ENCODE assay signal across 8 cellular contexts in genomic region chr13:46607768-46608553, GRCh38. TPM values are rescaled to one million over a fixed set of nuclear protein-coding genes. Genes with fewer than 3 reads are reported as not detected.
DNase-seq lines count a peak whose midpoint lies in the region; ATAC-seq, FAIRE-seq and TF ChIP-seq lines count a peak whose summit lies in the region.
"Had no signal": no experiment of that assay in that cellular context is flagged by ENCODE, and none has a peak within 500 bp of the region (broad histone marks: within the 10 kb centered on the region; RNA-seq: fewer than 3 reads in every experiment).

No MANE protein-coding gene starts in this region.

- no peak overlapping the region for H2AFZ ChIP-seq in GM12878 (ENCODE audit: control insufficient read depth, low read depth, low read length)

- DNase-seq in GM12878 (ENCODE audit: low read depth, low spot score) (no peak), sciatic nerve (ENCODE audit: low spot score) (no peak), globus pallidus (ENCODE audit: low spot score) (no peak), MV-4-11 (lab: John Stamatoyannopoulos, UW) (no peak)
- no peak for DNase-seq in activated effector memory CD4-positive, alpha-beta T cell treated with anti-CD3 and anti-CD28 coated beads, Interleukin-2, amount 50 U/mL, for 16 hours

- peak overlapping the region; percentile 38; the same call in 1 of the 2 replicates for H3K4me2 ChIP-seq in GM12878 (ENCODE audit: control insufficient read depth, insufficient read depth)

- H3K4me3 ChIP-seq in GM12878, result no peak overlapping the region

- no peak for TF ChIP-seq POLR2A in GM12878 (IDR thresholded peaks at IDR 0.05; ENCODE audit: low read depth, low read length)

- CTCF ChIA-PET in GM12878 (lab: Yijun Ruan, JAX), result interaction anchor here (0.8 to 3.2 kb wide), 8 partner anchors 16 to 113 kb away, joined by 3 to 12 read pairs (median 3); no protein-coding TSS in a partner anchor

- in situ Hi-C loops in GM12878 (cut with MboI), result no loop called here

- BruUV-seq in GM12878 (replicated peaks; lab: Mats Ljungman, UMichigan), result no TSS peak

- H3K9ac ChIP-seq in GM12878 (ENCODE audit: control insufficient read depth, insufficient read depth, low read length), result no peak overlapping the region

- RAD21 ChIA-PET in GM12878 (lab: Charles Lee; ENCODE audit: unreplicated experiment), result interaction anchor here (0.7 to 3.9 kb wide), 10 partner anchors 12 to 54 kb away, joined by 3 to 22 read pairs (median 6); no protein-coding TSS in a partner anchor

- no peaks in the 10 kb centered on the region for H3K27me3 ChIP-seq in GM12878 (replicated peaks in 1 of 2; ENCODE audit: control insufficient read depth in 2 of 2, insufficient read depth in 2 of 2, low read length in 1 of 2)

- ATAC-seq in GM18909 (IDR thresholded peaks at IDR 0.05; ENCODE audit: poor library complexity, unreplicated experiment) (peak; percentile 55), HG02798 (IDR thresholded peaks at IDR 0.05; ENCODE audit: poor library complexity, unreplicated experiment) (peak; percentile 47), GM12878 (peak; percentile 55), sciatic nerve (peak; percentile 30)

- peaks cover 99% of the 10 kb centered on the region for H3K79me2 ChIP-seq in GM12878 (ENCODE audit: control insufficient read depth, insufficient read depth, low read length)

- WGBS in GM12878 (ENCODE audit: insufficient coverage, insufficient replicate concordance, low lambda C conversion rate, missing lambda C conversion rate), result 48% methylated on average over 9 of the region's 9 CpGs

- no peaks in the 10 kb centered on the region for H3K9me3 ChIP-seq in GM12878 (replicated peaks; ENCODE audit: control insufficient read depth, insufficient read depth, low read length)

- no peak for TF ChIP-seq EP300 in GM12878 (IDR thresholded peaks at IDR 0.05; ENCODE audit: borderline replicate concordance in 1 of 2, control insufficient read depth in 1 of 2, low read depth in 2 of 2, low read length in 2 of 2)

- POLR2A ChIA-PET in GM12878 (lab: Charles Lee), result interaction anchor here (1.0 to 3.6 kb wide), 8 partner anchors 10 to 59 kb away, joined by 3 to 20 read pairs (median 6); no protein-coding TSS in a partner anchor

- no peak for TF ChIP-seq RAD21 in GM12878 (IDR thresholded peaks at IDR 0.05; ENCODE audit: insufficient read depth, low read depth, low read length)

- no peaks in the 10 kb centered on the region; a peak in 1 of 4 replicates for H3K36me3 ChIP-seq in GM12878 (ENCODE audit: control insufficient read depth in 2 of 2, insufficient read depth in 2 of 2, low read length in 1 of 2)

- intact Hi-C loops in GM12878 (cut with micrococcal nuclease; ENCODE audit: unreplicated experiment), result loop anchor here (5.0 kb wide), 1 partner anchor 59 kb away; no protein-coding TSS in a partner anchor
- intact Hi-C loops in sciatic nerve (cut with DNase I), result no loop called here

- H4K20me1 ChIP-seq in GM12878 (ENCODE audit: control insufficient read depth, insufficient read depth), result no peaks in the 10 kb centered on the region

- H3K27ac ChIP-seq in GM12878 (ENCODE audit: control insufficient read depth, insufficient read depth), result peak overlapping the region; percentile 85

- FAIRE-seq in GM12878 (lab: Jason Lieb, UNC), result no peak
- FAIRE-seq: islet of Langerhans had no signal

- SMC1A ChIA-PET in GM12878 (lab: Charles Lee; ENCODE audit: uncharacterized antibody, unreplicated experiment), result interaction anchor here (0.6 to 16.4 kb wide), 11 partner anchors 14 to 70 kb away, joined by 3 to 367 read pairs (median 4); no protein-coding TSS in a partner anchor

- H3K4me1 ChIP-seq in GM12878 (ENCODE audit: control insufficient read depth, insufficient read depth, low read length), result peaks cover 42% of the 10 kb centered on the region

- no peak for TF ChIP-seq CTCF in GM12878 (IDR thresholded peaks at IDR 0.05 in 2 of 3, conservative IDR thresholded peaks at IDR 0.05 in 1 of 3; ENCODE audit: control insufficient read depth in 2 of 3, extremely low read depth in 1 of 3, insufficient read depth in 1 of 3, low read depth in 3 of 3, low read length in 3 of 3)

TF ChIP-seq in GM12878, 131 proteins besides CTCF, POLR2A, EP300 and RAD21 (continues in another document):
- TF ChIP-seq NR2C1 (IDR thresholded peaks at IDR 0.05) (peak; percentile 70), IKZF2 (IDR thresholded peaks at IDR 0.05) (peak; percentile 28 to 65; a peak in 3 of 4 replicates), IKZF1 (conservative IDR thresholded peaks at IDR 0.05) (peak; percentile 67), POLR2AphosphoS2 (IDR thresholded peaks at IDR 0.05; ENCODE audit: low read depth, low read length) (no peak), DPF2 (IDR thresholded peaks at IDR 0.05) (peak; percentile 22; the same call in 1 of the 2 replicates), CBFB (IDR thresholded peaks at IDR 0.05; ENCODE audit: low read depth) (no peak), CEBPZ (IDR thresholded peaks at IDR 0.05; ENCODE audit: low read depth, low read length) (no peak), RBBP5 (conservative IDR thresholded peaks at IDR 0.05) (no peak), ZNF24 (IDR thresholded peaks at IDR 0.05) (no peak), IRF3 (IDR thresholded peaks at IDR 0.05) (no peak), TCF12 (IDR thresholded peaks at IDR 0.05; ENCODE audit: low read depth, low read length) (no peak), NR2F1 (conservative IDR thresholded peaks at IDR 0.05) (peak; percentile 88), NFIC (IDR thresholded peaks at IDR 0.05; ENCODE audit: low read depth, low read length) (no peak), FOS (IDR thresholded peaks at IDR 0.05; ENCODE audit: borderline replicate concordance, extremely low read depth, insufficient read length) (no peak)

RNA-seq across cellular contexts. Expression of gene LRCH1, which starts 55.0 kb away (rescaled TPM):
- 234 and 245 TPM in 2 replicates for total RNA-seq in GM12878 (2013; cell fraction: nucleolus; rRNA removed)
- 13.2 and 13.8 TPM in 2 replicates for total RNA-seq in GM12878 (2014; rRNA removed)
- total RNA-seq in GM12878 (2014; rRNA removed; fragmentation: Illumina TruSeq; extraction: Trizol), result 16.8 and 17.5 TPM in 2 replicates
- 23.3 and 24.0 TPM in 2 replicates for total RNA-seq in GM12878 (2021)
- polyA plus RNA-seq in GM12878 (2011; ENCODE audit: low read depth), result 11.3 TPM
- 48.9 and 51.6 TPM in 2 replicates for polyA plus RNA-seq in GM12878 (2011; rRNA removed)
- polyA plus RNA-seq in GM12878 (2011; cell fraction: cytosol; rRNA removed), result 21.1 and 23.9 TPM in 2 replicates
- 43.0 and 54.0 TPM in 2 replicates for polyA plus RNA-seq in GM12878 (2011; cell fraction: nucleus; rRNA removed)
- 16.7 and 24.5 TPM in 2 replicates for polyA plus RNA-seq in GM12878 (2012)
- 20.0 and 23.4 TPM in 2 replicates for polyA plus RNA-seq in GM12878 (2014; fragmentation: Illumina TruSeq; extraction: Trizol)
- 1 to 10 TPM; 5.3 to 5.4 TPM for polyA plus RNA-seq in GM12878 (2014; fragmentation: Nextera tagmentation; extraction: Ambion mirVana)
- polyA plus RNA-seq in GM12878 (2014; rRNA removed), result 13.8 and 15.6 TPM in 2 replicates
- 1 to 10 TPM; 7.9 to 9.2 TPM for polyA plus RNA-seq in GM12878 (2016; fragmentation: Nextera tagmentation; extraction: Ambion mirVana)
- 76.0 and 94.2 TPM in 2 replicates for polyA minus RNA-seq in GM12878 (2011; rRNA and poly(A)+ RNA removed)
- polyA minus RNA-seq in GM12878 (2011; cell fraction: cytosol; rRNA and poly(A)+ RNA removed), result 19.8 and 21.5 TPM in 2 replicates
- polyA minus RNA-seq in GM12878 (2011; cell fraction: nucleus; rRNA and poly(A)+ RNA removed), result 103 and 119 TPM in 2 replicates
- total RNA-seq in sciatic nerve, result 28.2 TPM
